In genomic region chr19:40443930-40444180, GRCh38 we compare ENCODE assay signal across 8 cellular contexts. TPM values are rescaled to one million over a fixed set of nuclear protein-coding genes. Genes with fewer than 3 reads are reported as not detected.
A peak's percentile ranks its signal among the peaks of the same experiment; 100 is the strongest.
DNase-seq lines count a peak whose midpoint lies in the region; ATAC-seq and TF ChIP-seq lines count a peak whose summit lies in the region.

No MANE protein-coding gene starts in this region.

- WGBS in hepatocyte (ENCODE audit: low lambda C conversion rate, missing lambda C conversion rate): 2% methylated on average over 6 of the region's 9 CpGs
- WGBS in smooth muscle cell (ENCODE audit: low lambda C conversion rate): 0% methylated on average over 5 of the region's 9 CpGs

- no peaks in the 10 kb centered on the region for H3K9me2 ChIP-seq in DOHH2 (replicated peaks; ENCODE audit: control insufficient read depth, low read length)
- H3K9me2 ChIP-seq in hepatocyte (replicated peaks; ENCODE audit: insufficient read depth): no peaks in the 10 kb centered on the region

- peak overlapping the region; percentile 97 for H3K4me3 ChIP-seq in DOHH2 (ENCODE audit: low read length)
- peak overlapping the region; percentile 52 for H3K4me3 ChIP-seq in hepatocyte
- H3K4me3 ChIP-seq in smooth muscle cell: peak overlapping the region; percentile 92

- H3K4me1 ChIP-seq in DOHH2 (ENCODE audit: control insufficient read depth, low read length) (peaks cover 18% of the 10 kb centered on the region), hepatocyte (ENCODE audit: insufficient read depth) (peaks cover 27% of the 10 kb centered on the region), smooth muscle cell (ENCODE audit: low read depth) (peaks cover 24% of the 10 kb centered on the region)

- TF ChIP-seq CTCF in DOHH2 (IDR thresholded peaks at IDR 0.05; ENCODE audit: low read depth, low read length, poor library complexity, severe bottlenecking) (no peak), hepatocyte (IDR thresholded peaks at IDR 0.05; ENCODE audit: poor library complexity) (no peak), smooth muscle cell (IDR thresholded peaks at IDR 0.05; ENCODE audit: borderline replicate concordance, insufficient read depth, poor library complexity, severe bottlenecking) (no peak)

- H4K20me1 ChIP-seq in DOHH2 (ENCODE audit: control insufficient read depth, insufficient read depth, low read depth, low read length) (no peaks in the 10 kb centered on the region), hepatocyte (ENCODE audit: insufficient read depth, poor library complexity, severe bottlenecking) (peaks cover 28% of the 10 kb centered on the region), smooth muscle cell (ENCODE audit: low read depth) (peaks cover 37% of the 10 kb centered on the region)

- peaks cover 29% of the 10 kb centered on the region for H3K36me3 Mint-ChIP-seq in activated T-helper 17 cell treated with anti-CD3 and anti-CD28 coated beads, Interleukin-2, amount 50 U/mL, for 72 hours (ENCODE audit: low read depth)

- H2AFZ ChIP-seq in hepatocyte: no peak overlapping the region
- H2AFZ ChIP-seq in smooth muscle cell (ENCODE audit: low read depth): no peak overlapping the region

- H3K27ac Mint-ChIP-seq in activated T-helper 17 cell treated with anti-CD3 and anti-CD28 coated beads, Interleukin-2, amount 50 U/mL, for 72 hours: peak overlapping the region; percentile 91

- ATAC-seq in HG03432 (IDR thresholded peaks at IDR 0.05; ENCODE audit: unreplicated experiment) (peak; percentile 11), GM19455 (IDR thresholded peaks at IDR 0.05; ENCODE audit: unreplicated experiment) (no peak)
- peak; percentile 1 for ATAC-seq in activated T-helper 17 cell treated with anti-CD3 and anti-CD28 coated beads, Interleukin-2, amount 50 U/mL, for 72 hours (replicated peaks)

- H3K9me3 ChIP-seq in DOHH2 (ENCODE audit: control insufficient read depth, insufficient read depth, low read length) (no peaks in the 10 kb centered on the region), hepatocyte (ENCODE audit: low read depth) (no peaks in the 10 kb centered on the region), smooth muscle cell (replicated peaks; ENCODE audit: low read depth) (no peaks in the 10 kb centered on the region)

- H3K27me3 ChIP-seq in DOHH2 (ENCODE audit: control insufficient read depth, low read length): no peaks in the 10 kb centered on the region
- H3K27me3 ChIP-seq in hepatocyte: no peaks in the 10 kb centered on the region
- no peaks in the 10 kb centered on the region for H3K27me3 ChIP-seq in smooth muscle cell (ENCODE audit: low read depth)

- H3K9me3 Mint-ChIP-seq in activated T-helper 17 cell treated with anti-CD3 and anti-CD28 coated beads, Interleukin-2, amount 50 U/mL, for 72 hours: no peaks in the 10 kb centered on the region

- H3K36me3 ChIP-seq in DOHH2 (ENCODE audit: control insufficient read depth, low read length): peaks cover 32% of the 10 kb centered on the region
- H3K36me3 ChIP-seq in hepatocyte (replicated peaks; ENCODE audit: insufficient read depth, low read depth): no peaks in the 10 kb centered on the region
- no peaks in the 10 kb centered on the region for H3K36me3 ChIP-seq in smooth muscle cell (ENCODE audit: low read depth)

- H3K4me2 ChIP-seq in DOHH2 (ENCODE audit: low read length) (peak overlapping the region; percentile 91), hepatocyte (peak overlapping the region; percentile 47), smooth muscle cell (peak overlapping the region; percentile 87)

- no peak for DNase-seq in hepatocyte (ENCODE audit: low spot score)
- no peak for DNase-seq in smooth muscle cell (lab: John Stamatoyannopoulos, UW; ENCODE audit: unreplicated experiment)
- no peak for DNase-seq in AG20443 (ENCODE audit: low spot score)
- no peak for DNase-seq in activated gamma-delta T cell treated with Interleukin-2 at 50 U/mL for 16 hours

- H3K27me3 Mint-ChIP-seq in activated T-helper 17 cell treated with anti-CD3 and anti-CD28 coated beads, Interleukin-2, amount 50 U/mL, for 72 hours: no peaks in the 10 kb centered on the region

- H3K27ac ChIP-seq in DOHH2 (ENCODE audit: low read depth, low read length) (peak overlapping the region; percentile 89), hepatocyte (peak overlapping the region; percentile 98), smooth muscle cell (ENCODE audit: low read depth) (peak overlapping the region; percentile 86)

- H3F3A ChIP-seq in DOHH2 (ENCODE audit: control insufficient read depth, insufficient read depth) (peaks cover 5% of the 10 kb centered on the region), smooth muscle cell (ENCODE audit: low read depth) (peaks cover 36% of the 10 kb centered on the region)

- H3K79me2 ChIP-seq in DOHH2 (ENCODE audit: control insufficient read depth, low read length): peaks cover 35% of the 10 kb centered on the region
- H3K79me2 ChIP-seq in hepatocyte: peaks cover 42% of the 10 kb centered on the region
- peaks cover 38% of the 10 kb centered on the region for H3K79me2 ChIP-seq in smooth muscle cell (ENCODE audit: low read depth)

- peaks cover 11% of the 10 kb centered on the region for H3K4me1 Mint-ChIP-seq in activated T-helper 17 cell treated with anti-CD3 and anti-CD28 coated beads, Interleukin-2, amount 50 U/mL, for 72 hours

- H3K9ac ChIP-seq in smooth muscle cell (ENCODE audit: low read depth): peak overlapping the region; percentile 90

- peak overlapping the region; percentile 93 for H3K4me3 Mint-ChIP-seq in activated T-helper 17 cell treated with anti-CD3 and anti-CD28 coated beads, Interleukin-2, amount 50 U/mL, for 72 hours

RNA-seq across cellular contexts. Expression of gene SERTAD3, which starts 0.3 kb away (rescaled TPM):
- total RNA-seq in activated T-helper 17 cell treated with anti-CD3 and anti-CD28 coated beads, Interleukin-2, amount 50 U/mL, for 72 hours: 10 to 100 TPM; 14.3 to 23.9 TPM
- 36.4 and 40.4 TPM in 2 replicates for total RNA-seq in hepatocyte
- polyA plus RNA-seq in hepatocyte: 62.2 and 64.0 TPM in 2 replicates
- total RNA-seq in smooth muscle cell: 40.4 and 43.1 TPM in 2 replicates
- polyA plus RNA-seq in smooth muscle cell: 78.0 and 82.9 TPM in 2 replicates

RNA-seq across cellular contexts. Expression of gene SERTAD1, which starts 18.1 kb away (rescaled TPM):
- total RNA-seq in activated T-helper 17 cell treated with anti-CD3 and anti-CD28 coated beads, Interleukin-2, amount 50 U/mL, for 72 hours: 10 to 100 TPM; 14.3 to 34.4 TPM
- total RNA-seq in hepatocyte (14.4 and 17.1 TPM in 2 replicates), smooth muscle cell (44.0 and 44.9 TPM in 2 replicates)
- polyA plus RNA-seq in hepatocyte (17.9 and 23.6 TPM in 2 replicates), smooth muscle cell (67.1 and 67.2 TPM in 2 replicates)

RNA-seq across cellular contexts. Expression of gene BLVRB, which starts 21.7 kb away (rescaled TPM):
- total RNA-seq in activated T-helper 17 cell treated with anti-CD3 and anti-CD28 coated beads, Interleukin-2, amount 50 U/mL, for 72 hours: 10 to 100 TPM; 27.1 to 55.5 TPM
- total RNA-seq in hepatocyte (114 and 116 TPM in 2 replicates), smooth muscle cell (49.1 and 50.3 TPM in 2 replicates)
- polyA plus RNA-seq in hepatocyte (146 and 157 TPM in 2 replicates), smooth muscle cell (86.4 and 95.4 TPM in 2 replicates)

RNA-seq across cellular contexts. Expression of gene SPTBN4, which starts 22.9 kb away (rescaled TPM):
- 10 to 100 TPM in 1 of 2 donors, 1 to 10 TPM in 1; 1.4 to 16.4 TPM for total RNA-seq in activated T-helper 17 cell treated with anti-CD3 and anti-CD28 coated beads, Interleukin-2, amount 50 U/mL, for 72 hours
- total RNA-seq in hepatocyte: 0.28 and 0.67 TPM in 2 replicates
- 0.66 and 1.3 TPM in 2 replicates for polyA plus RNA-seq in hepatocyte
- 0.45 and 1.0 TPM in 2 replicates for total RNA-seq in smooth muscle cell
- polyA plus RNA-seq in smooth muscle cell: 0.63 and 1.2 TPM in 2 replicates

RNA-seq across cellular contexts. Expression of gene PRX, which starts 30.7 kb away (rescaled TPM):
- 1 to 10 TPM in 1 of 2 donors, under 1 TPM in 1; 0.82 to 1.3 TPM for total RNA-seq in activated T-helper 17 cell treated with anti-CD3 and anti-CD28 coated beads, Interleukin-2, amount 50 U/mL, for 72 hours
- total RNA-seq in hepatocyte (1.9 and 2.0 TPM in 2 replicates), smooth muscle cell (3.3 and 4.4 TPM in 2 replicates)
- polyA plus RNA-seq in hepatocyte (0.80 and 1.4 TPM in 2 replicates), smooth muscle cell (2.9 and 3.9 TPM in 2 replicates)
